8 cellular contexts compared by ENCODE assay signal in genomic region chrX:68498508-68499379, GRCh38. TPM values are rescaled to one million over a fixed set of nuclear protein-coding genes. Genes with fewer than 3 reads are reported as not detected.
A peak's percentile ranks its signal among the peaks of the same experiment; 100 is the strongest.
DNase-seq lines count a peak whose midpoint lies in the region; TF ChIP-seq lines count a peak whose summit lies in the region.

Gene YIPF6, plus strand, starts transcription at chrX:68499051. Its CDS starts 16 bp downstream, at chrX:68499067.

- H2AFZ ChIP-seq in SK-N-SH (ENCODE audit: low read depth): peak within 1 kb of the TSS; percentile 94

- peaks cover 2% of the 10 kb centered on the region; the same call in 1 of the 2 replicates for H3K36me3 ChIP-seq in H7 (replicated peaks; ENCODE audit: control insufficient read depth, insufficient read depth, low read length)
- H3K36me3 ChIP-seq in MG63: no peaks in the 10 kb centered on the region
- H3K36me3 ChIP-seq in SK-N-SH (replicated peaks in 1 of 2; ENCODE audit: control insufficient read depth in 1 of 2, insufficient read depth in 2 of 2, low read length in 1 of 2): peaks cover 0 to 6% of the 10 kb centered on the region in 2 experiments

- peaks cover 45% of the 10 kb centered on the region for H3K79me2 ChIP-seq in SK-N-SH (ENCODE audit: insufficient read depth)

- H3K27me3 ChIP-seq in H7 (ENCODE audit: control insufficient read depth, insufficient read depth, low read length): no peaks in the 10 kb centered on the region
- no peaks in the 10 kb centered on the region for H3K27me3 ChIP-seq in MG63
- no peaks in the 10 kb centered on the region for H3K27me3 ChIP-seq in SK-N-SH (ENCODE audit: insufficient read depth)

- TF ChIP-seq CTCF in SK-N-SH (IDR thresholded peaks at IDR 0.05): no peak

- WGBS in SK-N-SH (ENCODE audit: low lambda C conversion rate): 2% methylated on average over 60 of the region's 68 CpGs

- CTCF ChIA-PET in SK-N-SH (lab: Yijun Ruan, JAX): interaction anchor here (1.6 kb wide), 1 partner anchor 11 kb away, joined by 3 read pairs; no protein-coding TSS in a partner anchor

- H3K4me2 ChIP-seq in SK-N-SH: peak within 1 kb of the TSS; percentile 85

- POLR2A ChIA-PET in SK-N-SH (lab: Yijun Ruan, JAX): no interaction called here

- no peaks in the 10 kb centered on the region for H4K20me1 ChIP-seq in SK-N-SH (ENCODE audit: insufficient read depth)

- H3K9me3 ChIP-seq in MG63 (no peaks in the 10 kb centered on the region), SK-N-SH (no peaks in the 10 kb centered on the region)

- H3K9me2 ChIP-seq in SK-N-SH: no peaks in the 10 kb centered on the region

- no peak for TF ChIP-seq RAD21 in SK-N-SH (IDR thresholded peaks at IDR 0.05; ENCODE audit: low read length)

- TF ChIP-seq EP300 in SK-N-SH (IDR thresholded peaks at IDR 0.05; ENCODE audit: borderline replicate concordance in 1 of 2, low read depth in 1 of 2, low read length in 1 of 2): no peak

- H3K27ac ChIP-seq in SK-N-SH (ENCODE audit: low read depth in 2 of 2, low read length in 1 of 2) (peak within 1 kb of the TSS; percentile 91), temporal lobe (ENCODE audit: low read depth, low read length) (peak within 1 kb of the TSS; percentile 54)

- H3K9ac ChIP-seq in SK-N-SH: peak within 1 kb of the TSS; percentile 91

- DNase-seq in GM03348 (ENCODE audit: low spot score): peak; percentile 83
- DNase-seq in H7: peak; percentile 72
- DNase-seq in MG63: peak; percentile 78
- peak; percentile 90 for DNase-seq in SK-N-SH
- peak; percentile 64 for DNase-seq in activated naive CD4-positive, alpha-beta T cell treated with anti-CD3 and anti-CD28 coated beads, Interleukin-2, amount 50 U/mL, for 16 hours
- peak; percentile 50 for DNase-seq in germinal center (ENCODE audit: low spot score)
- DNase-seq in occipital lobe (lab: John Stamatoyannopoulos, UW): peak; percentile 60

- peaks cover 9% of the 10 kb centered on the region for H3F3A ChIP-seq in SK-N-SH (replicated peaks; ENCODE audit: insufficient read depth)

- H3K4me1 ChIP-seq in SK-N-SH (ENCODE audit: control insufficient read depth in 1 of 2, insufficient read depth in 2 of 2, low read depth in 1 of 2, low read length in 1 of 2): peaks cover 0 to 9% of the 10 kb centered on the region in 2 experiments; a peak in 2 of 4 replicates

- peak within 1 kb of the TSS; percentile 87 for H3K4me3 ChIP-seq in H7 (ENCODE audit: insufficient read depth, low read depth, low read length)
- peak within 1 kb of the TSS; percentile 85 for H3K4me3 ChIP-seq in MG63
- peak within 1 kb of the TSS; percentile 80 to 98 for H3K4me3 ChIP-seq in SK-N-SH (ENCODE audit: low read depth in 2 of 2, low read length in 1 of 2)

TF ChIP-seq in SK-N-SH, 30 proteins besides CTCF, POLR2A, EP300 and RAD21 (continues in another document):
- no peak for TF ChIP-seq NFIC (IDR thresholded peaks at IDR 0.05; ENCODE audit: borderline replicate concordance)
- no peak for TF ChIP-seq EZH2phosphoT487 (IDR thresholded peaks at IDR 0.05; ENCODE audit: borderline replicate concordance, low read depth)
- TF ChIP-seq JUND (IDR thresholded peaks at IDR 0.05): no peak
- TF ChIP-seq USF1 (IDR thresholded peaks at IDR 0.05; ENCODE audit: borderline replicate concordance, low read depth): peak; percentile 64; the same call in 1 of the 2 replicates
- peak; percentile 24; the same call in 1 of the 2 replicates for TF ChIP-seq RCOR1 (IDR thresholded peaks at IDR 0.05; ENCODE audit: low read length)
- TF ChIP-seq NRF1 (IDR thresholded peaks at IDR 0.05; ENCODE audit: low read depth, low read length): no peak
- TF ChIP-seq MAX (IDR thresholded peaks at IDR 0.05; ENCODE audit: low read depth): peak; percentile 36; the same call in 1 of the 2 replicates
- no peak for TF ChIP-seq FOXM1 (IDR thresholded peaks at IDR 0.05; ENCODE audit: low read depth)
- TF ChIP-seq SMC3 (IDR thresholded peaks at IDR 0.05; ENCODE audit: low read depth, low read length): no peak
- TF ChIP-seq GABPA (IDR thresholded peaks at IDR 0.05; ENCODE audit: low read depth): peak; percentile 59
- no peak for TF ChIP-seq GATA2 (CRISPR knock-in tag; IDR thresholded peaks at IDR 0.05)
- peak; percentile 95 for TF ChIP-seq TAF1 (IDR thresholded peaks at IDR 0.05; ENCODE audit: borderline replicate concordance, low read depth, low read length)
- TF ChIP-seq REST (IDR thresholded peaks at IDR 0.05; ENCODE audit: low read depth, low read length): no peak
- TF ChIP-seq IRF3 (IDR thresholded peaks at IDR 0.05; ENCODE audit: low read depth, low read length): no peak
- peak; percentile 98 for TF ChIP-seq YY1 (IDR thresholded peaks at IDR 0.05; ENCODE audit: low read depth)
- peak; percentile 10; the same call in 1 of the 2 replicates for TF ChIP-seq RXRA (IDR thresholded peaks at IDR 0.05; ENCODE audit: borderline replicate concordance, low read depth)
- TF ChIP-seq ELF1 (IDR thresholded peaks at IDR 0.05): peak; percentile 73
- TF ChIP-seq SIN3A (IDR thresholded peaks at IDR 0.05; ENCODE audit: borderline replicate concordance, low read depth, low read length): peak; percentile 43; the same call in 1 of the 2 replicates
- peak; percentile 81 for TF ChIP-seq ZBTB33 (IDR thresholded peaks at IDR 0.05; ENCODE audit: borderline replicate concordance, low read depth)
- no peak for TF ChIP-seq MEF2A (IDR thresholded peaks at IDR 0.05; ENCODE audit: borderline replicate concordance, low read depth)
- TF ChIP-seq FOSL2 (IDR thresholded peaks at IDR 0.05; ENCODE audit: borderline replicate concordance, low read depth): peak; percentile 18; the same call in 1 of the 2 replicates
- peak; percentile 97 for TF ChIP-seq POLR2AphosphoS5 (IDR thresholded peaks at IDR 0.05; ENCODE audit: low read depth, low read length)

RNA-seq across cellular contexts. Expression of gene YIPF6, which starts in this region (rescaled TPM):
- total RNA-seq in H7 (2014; rRNA removed; shearing (Covaris generic)): 23.6 and 27.4 TPM in 2 replicates
- total RNA-seq in MG63 (2014; rRNA removed; shearing (Covaris generic); ENCODE audit: low replicate concordance): 10.4 and 16.3 TPM in 2 replicates
- polyA plus RNA-seq in SK-N-SH (2012; rRNA removed): 15.0 and 22.5 TPM in 2 replicates
- 26.5 and 29.6 TPM in 2 replicates for polyA plus RNA-seq in SK-N-SH (2012; cell fraction: cytosol; rRNA removed)
- polyA plus RNA-seq in SK-N-SH (2012; cell fraction: nucleus; rRNA removed): 6.3 and 13.2 TPM in 2 replicates
- 29.5 TPM for total RNA-seq in occipital lobe
- total RNA-seq in temporal lobe: 23.4 TPM

Comparison
In these comparisons a context has a peak if more than half of its experiments do, and no peak if none do; other contexts are left out.
1. Peak in every context shown above with its lines: DNase-seq, H3K4me3 ChIP-seq and H3K27ac ChIP-seq.